Comparison of ENCODE assay signal across 14 cellular contexts in genomic region chr4:3529363-3529762, GRCh38. TPM values are rescaled to one million over a fixed set of nuclear protein-coding genes. Genes with fewer than 3 reads are reported as not detected.
DNase-seq lines count a peak whose midpoint lies in the region; ATAC-seq, FAIRE-seq and TF ChIP-seq lines count a peak whose summit lies in the region.
"Had no signal": no experiment of that assay in that cellular context is flagged by ENCODE, and none has a peak within 500 bp of the region (broad histone marks: within the 10 kb centered on the region; RNA-seq: fewer than 3 reads in every experiment).

No MANE protein-coding gene starts in this region.

- H3K36me3 Mint-ChIP-seq in CD8-positive, alpha-beta memory T cell: peaks cover 0 to 57% (median 0%) of the 10 kb centered on the region in 3 donors
- H3K36me3 Mint-ChIP-seq in endodermal cell (ENCODE audit: low read depth): peaks cover 29% of the 10 kb centered on the region
- H3K36me3 Mint-ChIP-seq in neural crest cell (ENCODE audit: low read depth): no peaks in the 10 kb centered on the region

- H3K4me3 ChIP-seq in CD8-positive, alpha-beta memory T cell (ENCODE audit: low read length): no peak overlapping the region
- H3K4me3 ChIP-seq in endodermal cell (ENCODE audit: low read length): no peak overlapping the region
- H3K4me3 ChIP-seq: colonic mucosa, gastroesophageal sphincter had no signal

- no peak overlapping the region for H3K27ac Mint-ChIP-seq in CD8-positive, alpha-beta memory T cell
- H3K27ac Mint-ChIP-seq in endodermal cell (no peak overlapping the region), neural crest cell (ENCODE audit: unreplicated experiment) (no peak overlapping the region)

- DNase-seq in CD8-positive, alpha-beta memory T cell: peak in 1 of 5 donors; percentile 42
- DNase-seq in NOMO-1 treated with DMSO at 0.1 percent for 48 hours (lab: John Stamatoyannopoulos, UW; ENCODE audit: unreplicated experiment) (peak; percentile 93), endodermal cell (peak; percentile 36), neural crest cell (ENCODE audit: low read depth, low spot score) (no peak), DMS 273 (lab: John Stamatoyannopoulos, UW; ENCODE audit: unreplicated experiment) (no peak), NCI-H510A treated with DMSO at 0.1 percent for 48 hours (lab: John Stamatoyannopoulos, UW) (no peak), RCC 7860 (ENCODE audit: low spot score) (no peak)
- DNase-seq: activated CD4-positive, alpha-beta T cell treated with anti-CD3 and anti-CD28 coated beads for 4 hours; colonic mucosa; H7; SHP77 treated with DMSO at 0.1 percent for 48 hours had no signal

- no peak overlapping the region for H3K27ac ChIP-seq in CD8-positive, alpha-beta memory T cell (ENCODE audit: low read depth, low read length)
- no peak overlapping the region for H3K27ac ChIP-seq in endodermal cell (ENCODE audit: low read depth, low read length)
- H3K27ac ChIP-seq: colonic mucosa, gastroesophageal sphincter, KMS-11 had no signal

- WGBS in endodermal cell (ENCODE audit: insufficient coverage in 1 of 2, insufficient read length in 1 of 2), 2 experiments: 96 to 99% methylated on average over 10 to 12 of the region's 12 CpGs

- peak overlapping the region in 4 of 7 donors; percentile 41 to 99 (median 80) for H3K4me3 Mint-ChIP-seq in CD8-positive, alpha-beta memory T cell
- H3K4me3 Mint-ChIP-seq in endodermal cell (no peak overlapping the region), neural crest cell (peak overlapping the region; percentile 88)

- TF ChIP-seq CTCF in endodermal cell (conservative IDR thresholded peaks at IDR 0.05) (no peak), neural crest cell (conservative IDR thresholded peaks at IDR 0.05) (no peak)

- FAIRE-seq in RCC 7860 (lab: Jason Lieb, UNC): no peak

- CTCF ChIA-PET in CD8-positive, alpha-beta memory T cell (lab: Charles Lee): no interaction called here

- peaks cover 32% of the 10 kb centered on the region for H3K4me1 ChIP-seq in CD8-positive, alpha-beta memory T cell (ENCODE audit: insufficient read depth, low read length)
- H3K4me1 ChIP-seq in endodermal cell (ENCODE audit: control insufficient read depth, insufficient read depth, low read length): peaks cover 2% of the 10 kb centered on the region

- POLR2A ChIA-PET in CD8-positive, alpha-beta memory T cell (lab: Charles Lee): no interaction called here

- peaks cover 0 to 4% of the 10 kb centered on the region in 2 donors for H3K27me3 Mint-ChIP-seq in CD8-positive, alpha-beta memory T cell
- H3K27me3 Mint-ChIP-seq in endodermal cell (ENCODE audit: insufficient read depth) (peaks cover 18% of the 10 kb centered on the region), neural crest cell (ENCODE audit: low read depth) (no peaks in the 10 kb centered on the region)

- no peak overlapping the region for H3K9ac ChIP-seq in endodermal cell (ENCODE audit: extremely low read depth, low read length, poor library complexity, severe bottlenecking)
- H3K9ac ChIP-seq: KMS-11 had no signal

- no peak for ATAC-seq in HG03521 (IDR thresholded peaks at IDR 0.05; ENCODE audit: unreplicated experiment)
- ATAC-seq: gastroesophageal sphincter had no signal

- peaks cover 33 to 71% (median 41%) of the 10 kb centered on the region in 3 donors for H3K4me1 Mint-ChIP-seq in CD8-positive, alpha-beta memory T cell
- peaks cover 24% of the 10 kb centered on the region for H3K4me1 Mint-ChIP-seq in endodermal cell
- peaks cover 52% of the 10 kb centered on the region for H3K4me1 Mint-ChIP-seq in neural crest cell

- H3K27me3 ChIP-seq in CD8-positive, alpha-beta memory T cell (ENCODE audit: insufficient read depth, low read length, poor library complexity, severe bottlenecking): no peaks in the 10 kb centered on the region
- peaks cover 15% of the 10 kb centered on the region for H3K27me3 ChIP-seq in endodermal cell (ENCODE audit: control insufficient read depth, insufficient read depth, low read length, poor library complexity, severe bottlenecking)
- H3K27me3 ChIP-seq: colonic mucosa, gastroesophageal sphincter had no signal

- no peaks in the 10 kb centered on the region for H3K9me3 Mint-ChIP-seq in CD8-positive, alpha-beta memory T cell
- H3K9me3 Mint-ChIP-seq in endodermal cell: no peaks in the 10 kb centered on the region
- H3K9me3 Mint-ChIP-seq in neural crest cell: no peaks in the 10 kb centered on the region

- peaks cover 4% of the 10 kb centered on the region for H3K36me3 ChIP-seq in CD8-positive, alpha-beta memory T cell (ENCODE audit: insufficient read depth, low read length)
- peaks cover 24% of the 10 kb centered on the region for H3K36me3 ChIP-seq in endodermal cell (ENCODE audit: control insufficient read depth, insufficient read depth, low read length)
- H3K36me3 ChIP-seq: colonic mucosa had no signal

- H3K9me3 ChIP-seq in CD8-positive, alpha-beta memory T cell (ENCODE audit: low read length): no peaks in the 10 kb centered on the region
- no peaks in the 10 kb centered on the region for H3K9me3 ChIP-seq in endodermal cell (ENCODE audit: control insufficient read depth, low read length)
- H3K9me3 ChIP-seq: colonic mucosa, gastroesophageal sphincter had no signal

RNA-seq across cellular contexts. Expression of gene LRPAP1, which starts 2.9 kb away (rescaled TPM):
- total RNA-seq in CD8-positive, alpha-beta memory T cell: 10 to 100 TPM; 89.0 to 94.9 TPM
- 140 TPM for polyA plus RNA-seq in CD8-positive, alpha-beta memory T cell
- 100 to 1,000 TPM; 111 to 129 TPM for total RNA-seq in endodermal cell
- 89.0 TPM for polyA plus RNA-seq in endodermal cell (2013, experiment 1 of 2)
- polyA plus RNA-seq in endodermal cell (2013, experiment 2 of 2): 75.9 TPM
- total RNA-seq in neural crest cell: 106 and 116 TPM in 2 replicates

Comparison
In these comparisons a context has a peak if more than half of its experiments do, and no peak if none do; other contexts are left out.
1. DNase-seq: peak in NOMO-1 treated with DMSO at 0.1 percent for 48 hours (single experiment) and endodermal cell (single experiment); none in neural crest cell (single experiment), DMS 273 (single experiment), NCI-H510A treated with DMSO at 0.1 percent for 48 hours (single experiment) and RCC 7860 (single experiment).